In genomic region chr10:130748409-130749057, GRCh38 we compare ENCODE assay signal across 17 cellular contexts.
"Had no signal": no experiment of that assay in that cellular context is flagged by ENCODE, and none has a peak within 500 bp of the region (broad histone marks: within the 10 kb centered on the region; RNA-seq: fewer than 3 reads in every experiment).

No MANE protein-coding gene starts in this region.

- FAIRE-seq: endometrium, TTC549 had no signal

- DNase-seq: activated CD4-positive, alpha-beta T cell treated with anti-CD3 and anti-CD28 coated beads for 1 hour; activated CD4-positive, alpha-beta T cell treated with anti-CD3 and anti-CD28 coated beads, Interleukin-2, amount 50 U/mL, for 1 hour; activated naive CD4-positive, alpha-beta T cell treated with anti-CD3 and anti-CD28 coated beads for 36 hours; activated naive CD8-positive, alpha-beta T cell treated with anti-CD3 and anti-CD28 coated beads, Interleukin-2, amount 10 ng/mL, durations not matched to agents 7 days and 5 days; activated T-cell treated with anti-CD3 and anti-CD28 coated beads, Interleukin-2, amount 50 U/mL, for 4 hours; amniotic stem cell; cortex of kidney; foreskin fibroblast; kidney glomerular epithelial cell; mesenchymal stem cell; mucosa of descending colon; occipital lobe; stimulated activated CD4-positive, alpha-beta T cell treated with anti-CD3 and anti-CD28 coated beads, Interleukin-4, amount 100 ng/mL, for 1 hour; stimulated activated naive CD4-positive, alpha-beta T cell; T-helper 1 cell had no signal

- ATAC-seq: activated T-cell treated with anti-CD3 and anti-CD28 coated beads, Interleukin-2, amount 50 U/mL, for 4 hours; mucosa of descending colon had no signal
